Comparison of ENCODE assay signal across 1 cellular context in genomic region chr21:33642027-33642895, GRCh38.
A peak's percentile ranks its signal among the peaks of the same experiment; 100 is the strongest.
TF ChIP-seq lines count a peak whose summit lies in the region.

Gene ITSN1, plus strand, starts transcription at chr21:33642501. Its CDS starts 76,328 bp downstream, at chr21:33718829.

TF ChIP-seq in HepG2, 621 proteins besides CTCF, POLR2A, EP300 and RAD21 (continued from another document):
- TF ChIP-seq ZGPAT (CRISPR knock-in tag; IDR thresholded peaks at IDR 0.05) (peak; percentile 49; the same call in 1 of the 2 replicates), JDP2 (CRISPR knock-in tag; IDR thresholded peaks at IDR 0.05; ENCODE audit: borderline replicate concordance) (no peak), BCLAF1 (IDR thresholded peaks at IDR 0.05) (no peak), MXD3 (CRISPR knock-in tag; IDR thresholded peaks at IDR 0.05) (peak; percentile 65; the same call in 1 of the 2 replicates), ZNF354B (CRISPR knock-in tag; IDR thresholded peaks at IDR 0.05) (no peak), ZNF672 (CRISPR knock-in tag; IDR thresholded peaks at IDR 0.05) (no peak), ZNF597 (CRISPR knock-in tag; IDR thresholded peaks at IDR 0.05) (no peak), IKZF5 (CRISPR knock-in tag; IDR thresholded peaks at IDR 0.05) (peak; percentile 31; the same call in 1 of the 2 replicates), ZNF883 (CRISPR knock-in tag; IDR thresholded peaks at IDR 0.05; ENCODE audit: not compliant biosample characterization) (no peak), HNRNPUL1 (IDR thresholded peaks at IDR 0.05; ENCODE audit: low read depth, low read length) (no peak)
TF ChIP-seq in HepG2: peak in this region for 125.
